1 cellular context compared by ENCODE assay signal in the genomic region with DNA sequence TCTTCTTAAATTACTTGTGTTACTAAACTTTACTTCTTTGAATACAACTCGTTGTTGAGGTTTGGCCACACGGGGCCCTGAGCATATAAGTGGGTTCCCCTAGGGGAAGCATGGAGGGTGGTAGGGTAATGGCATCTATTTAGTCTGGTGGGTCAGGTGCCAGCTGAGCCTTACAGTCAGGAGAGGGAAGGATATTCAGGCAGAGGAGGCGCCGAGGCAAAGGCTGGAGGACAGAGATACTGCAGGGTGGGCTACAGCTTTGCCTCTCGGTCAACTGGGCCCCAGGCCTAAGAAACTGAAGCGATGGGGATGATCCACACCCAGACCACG.
TF ChIP-seq lines count a peak whose summit lies in the region.

No MANE protein-coding gene starts in this region.

TF ChIP-seq in H1, 55 proteins besides CTCF, POLR2A, EP300 and RAD21:
- TF ChIP-seq RFX5 (IDR thresholded peaks at IDR 0.05; ENCODE audit: borderline replicate concordance, low read depth, low read length): no peak
- 0 out of 2 replicates have a peak, but pooled peaks have one; percentile 43 for TF ChIP-seq PHF8 (conservative IDR thresholded peaks at IDR 0.05; ENCODE audit: low read depth, low read length)
